Comparison of ENCODE assay signal across 1 cellular context in the genomic region with DNA sequence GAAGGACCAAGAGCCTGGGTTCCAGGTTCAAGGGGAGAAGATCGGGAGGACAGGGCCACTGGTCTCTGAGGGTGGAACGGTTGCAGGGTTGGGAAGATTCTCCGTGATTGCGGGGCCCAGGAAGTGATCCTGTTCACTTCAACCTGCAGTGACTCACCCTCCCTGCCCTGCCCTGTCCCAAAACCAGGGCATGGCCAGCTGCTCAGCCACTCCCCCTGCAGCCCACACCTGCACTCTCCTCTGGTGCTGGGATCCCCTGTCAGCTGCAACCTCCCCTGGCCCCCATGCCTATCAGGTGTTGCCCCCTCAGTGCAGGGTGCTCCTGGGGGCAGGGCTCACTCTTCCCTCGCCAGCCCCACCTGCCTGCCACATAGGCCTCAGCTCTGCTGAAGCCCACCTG.
TF ChIP-seq lines count a peak whose summit lies in the region.

No MANE protein-coding gene starts in this region.

TF ChIP-seq in HEK293, 187 proteins besides CTCF, POLR2A, EP300 and RAD21 (continued from another document):
- TF ChIP-seq, protein P1, sequence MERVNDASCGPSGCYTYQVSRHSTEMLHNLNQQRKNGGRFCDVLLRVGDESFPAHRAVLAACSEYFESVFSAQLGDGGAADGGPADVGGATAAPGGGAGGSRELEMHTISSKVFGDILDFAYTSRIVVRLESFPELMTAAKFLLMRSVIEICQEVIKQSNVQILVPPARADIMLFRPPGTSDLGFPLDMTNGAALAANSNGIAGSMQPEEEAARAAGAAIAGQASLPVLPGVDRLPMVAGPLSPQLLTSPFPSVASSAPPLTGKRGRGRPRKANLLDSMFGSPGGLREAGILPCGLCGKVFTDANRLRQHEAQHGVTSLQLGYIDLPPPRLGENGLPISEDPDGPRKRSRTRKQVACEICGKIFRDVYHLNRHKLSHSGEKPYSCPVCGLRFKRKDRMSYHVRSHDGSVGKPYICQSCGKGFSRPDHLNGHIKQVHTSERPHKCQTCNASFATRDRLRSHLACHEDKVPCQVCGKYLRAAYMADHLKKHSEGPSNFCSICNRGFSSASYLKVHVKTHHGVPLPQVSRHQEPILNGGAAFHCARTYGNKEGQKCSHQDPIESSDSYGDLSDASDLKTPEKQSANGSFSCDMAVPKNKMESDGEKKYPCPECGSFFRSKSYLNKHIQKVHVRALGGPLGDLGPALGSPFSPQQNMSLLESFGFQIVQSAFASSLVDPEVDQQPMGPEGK (tag by site-specific recombination; IDR thresholded peaks at IDR 0.05), result peak; percentile 32; the same call in 1 of the 2 replicates
- TF ChIP-seq, protein P2, sequence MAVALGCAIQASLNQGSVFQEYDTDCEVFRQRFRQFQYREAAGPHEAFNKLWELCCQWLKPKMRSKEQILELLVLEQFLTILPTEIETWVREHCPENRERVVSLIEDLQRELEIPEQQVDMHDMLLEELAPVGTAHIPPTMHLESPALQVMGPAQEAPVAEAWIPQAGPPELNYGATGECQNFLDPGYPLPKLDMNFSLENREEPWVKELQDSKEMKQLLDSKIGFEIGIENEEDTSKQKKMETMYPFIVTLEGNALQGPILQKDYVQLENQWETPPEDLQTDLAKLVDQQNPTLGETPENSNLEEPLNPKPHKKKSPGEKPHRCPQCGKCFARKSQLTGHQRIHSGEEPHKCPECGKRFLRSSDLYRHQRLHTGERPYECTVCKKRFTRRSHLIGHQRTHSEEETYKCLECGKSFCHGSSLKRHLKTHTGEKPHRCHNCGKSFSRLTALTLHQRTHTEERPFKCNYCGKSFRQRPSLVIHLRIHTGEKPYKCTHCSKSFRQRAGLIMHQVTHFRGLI (tag by site-specific recombination; IDR thresholded peaks at IDR 0.05), result peak; percentile 83
- TF ChIP-seq GLIS1 (tag by site-specific recombination; IDR thresholded peaks at IDR 0.05), result peak; percentile 24; the same call in 1 of the 2 replicates
